15 cellular contexts compared by ENCODE assay signal in genomic region chr13:98428256-98428966, GRCh38.
"Had no signal": no experiment of that assay in that cellular context is flagged by ENCODE, and none has a peak within 500 bp of the region (broad histone marks: within the 10 kb centered on the region; RNA-seq: fewer than 3 reads in every experiment).

No MANE protein-coding gene starts in this region.

- H3K4me3 ChIP-seq: cardiac muscle cell, coronary artery, hepatocyte, pancreas, tibial artery, vagina had no signal

- H3K4me1 Mint-ChIP-seq: neural crest cell had no signal

- H3K36me3 ChIP-seq: cardiac muscle cell had no signal

- DNase-seq: activated CD4-positive, alpha-beta T cell treated with anti-CD3 and anti-CD28 coated beads, Interleukin-2, amount 50 U/mL, for 1 hour; activated effector memory CD4-positive, alpha-beta T cell treated with Interleukin-2 at 50 U/mL for 16 hours; amniotic stem cell; effector memory CD4-positive, alpha-beta T cell; kidney; pancreas; small intestine; T-helper 2 cell; tibial artery had no signal

- H3K27ac ChIP-seq: cardiac muscle cell, coronary artery, hepatocyte, pancreas, tibial artery, vagina had no signal

- ATAC-seq: pancreas had no signal

- H3K36me3 Mint-ChIP-seq: activated naive CD4-positive, alpha-beta T cell treated with anti-CD3 and anti-CD28 coated beads, Interleukin-2, amount 50 U/mL, for 24 hours had no signal

- H3K4me3 Mint-ChIP-seq: activated naive CD4-positive, alpha-beta T cell treated with anti-CD3 and anti-CD28 coated beads, Interleukin-2, amount 50 U/mL, for 24 hours; neural crest cell had no signal

- H2AFZ ChIP-seq: hepatocyte had no signal

- H3K27ac Mint-ChIP-seq: activated naive CD4-positive, alpha-beta T cell treated with anti-CD3 and anti-CD28 coated beads, Interleukin-2, amount 50 U/mL, for 24 hours had no signal

- H3K9me3 Mint-ChIP-seq: activated naive CD4-positive, alpha-beta T cell treated with anti-CD3 and anti-CD28 coated beads, Interleukin-2, amount 50 U/mL, for 24 hours; neural crest cell had no signal

- H3K9me3 ChIP-seq: pancreas, tibial artery, vagina had no signal

- H3K27me3 ChIP-seq: cardiac muscle cell, hepatocyte, pancreas, tibial artery, vagina had no signal

- H3K79me2 ChIP-seq: hepatocyte had no signal

- H3K4me2 ChIP-seq: hepatocyte had no signal

- H3K4me1 ChIP-seq: tibial artery, vagina had no signal
